Comparison of ENCODE assay signal across 19 cellular contexts in genomic region chr20:19416627-19417026, GRCh38.
"Had no signal": no experiment of that assay in that cellular context is flagged by ENCODE, and none has a peak within 500 bp of the region (broad histone marks: within the 10 kb centered on the region; RNA-seq: fewer than 3 reads in every experiment).

No MANE protein-coding gene starts in this region.

- H3K4me3 Mint-ChIP-seq: mesothelial cell of epicardium; naive B cell; naive thymus-derived CD8-positive, alpha-beta T cell had no signal

- ATAC-seq: foreskin keratinocyte; gastroesophageal sphincter; heart left ventricle; left cardiac atrium; left lung; left ventricle myocardium superior; lower lobe of right lung; mucosa of descending colon; naive thymus-derived CD8-positive, alpha-beta T cell had no signal

- H3K4me1 Mint-ChIP-seq: mesothelial cell of epicardium; naive B cell; naive thymus-derived CD8-positive, alpha-beta T cell had no signal

- DNase-seq: dermis blood vessel endothelial cell; dorsolateral prefrontal cortex; effector CD4-positive, alpha-beta T cell; effector memory CD4-positive, alpha-beta T cell; foreskin keratinocyte; heart left ventricle; hippocampal formation; left cardiac atrium; left lung; left ventricle myocardium superior; lower lobe of right lung; mesenchymal stem cell; mucosa of descending colon; naive B cell; naive thymus-derived CD8-positive, alpha-beta T cell had no signal

- H3K27ac Mint-ChIP-seq: mesothelial cell of epicardium; naive B cell; naive thymus-derived CD8-positive, alpha-beta T cell had no signal

- H3K4me3 ChIP-seq: coronary artery, dorsolateral prefrontal cortex, esophagus muscularis mucosa, gastroesophageal sphincter, heart left ventricle, left lung, lower lobe of right lung, mucosa of descending colon had no signal

- H3K36me3 Mint-ChIP-seq: mesothelial cell of epicardium, naive B cell had no signal
